ENCODE assay signal across 17 cellular contexts in genomic region chr1:65214340-65215027, GRCh38.
"Had no signal": no experiment of that assay in that cellular context is flagged by ENCODE, and none has a peak within 500 bp of the region (broad histone marks: within the 10 kb centered on the region; RNA-seq: fewer than 3 reads in every experiment).

No MANE protein-coding gene starts in this region.

- H3K4me1 ChIP-seq: left lung, parathyroid adenoma, vagina had no signal

- ATAC-seq: left lung; mucosa of descending colon; naive thymus-derived CD4-positive, alpha-beta T cell; stimulated activated effector memory CD8-positive, alpha-beta T cell treated with anti-CD3 and anti-CD28 coated beads, Interleukin-12 subunit alpha, Interleukin-12 subunit beta, amount 100 ng/mL, for 72 hours; T-cell had no signal

- H3K9me3 Mint-ChIP-seq: naive thymus-derived CD4-positive, alpha-beta T cell; stimulated activated effector memory CD8-positive, alpha-beta T cell treated with anti-CD3 and anti-CD28 coated beads, Interleukin-12 subunit alpha, Interleukin-12 subunit beta, amount 100 ng/mL, for 72 hours; T-cell had no signal

- H3K36me3 ChIP-seq: left lung, vagina had no signal

- H3K27me3 ChIP-seq: left lung, tibial artery, vagina had no signal

- H3K4me3 Mint-ChIP-seq: activated naive CD8-positive, alpha-beta T cell; stimulated activated effector memory CD8-positive, alpha-beta T cell treated with anti-CD3 and anti-CD28 coated beads, Interleukin-12 subunit alpha, Interleukin-12 subunit beta, amount 100 ng/mL, for 72 hours; T-cell had no signal

- H3K27ac Mint-ChIP-seq: activated naive CD8-positive, alpha-beta T cell; stimulated activated effector memory CD8-positive, alpha-beta T cell treated with anti-CD3 and anti-CD28 coated beads, Interleukin-12 subunit alpha, Interleukin-12 subunit beta, amount 100 ng/mL, for 72 hours; T-cell had no signal

- H3K27ac ChIP-seq: left lung, parathyroid adenoma, tibial artery, vagina, VCaP had no signal

- H3K9me3 ChIP-seq: left lung, mucosa of descending colon, tibial artery, vagina had no signal

- H3K4me3 ChIP-seq: left lung, mucosa of descending colon, tibial artery, vagina had no signal

- DNase-seq: activated CD4-positive, alpha-beta T cell treated with anti-CD3 and anti-CD28 coated beads for 4 hours; activated CD8-positive, alpha-beta memory T cell treated with anti-CD3 and anti-CD28 coated beads for 24 hours; activated effector memory CD4-positive, alpha-beta T cell treated with anti-CD3 and anti-CD28 coated beads, Interleukin-2, amount 50 U/mL, for 16 hours; cerebellar nuclear complex; effector memory CD4-positive, alpha-beta T cell; foreskin fibroblast; hippocampal formation; left lung; mucosa of descending colon; naive thymus-derived CD4-positive, alpha-beta T cell; T-cell; tibial artery had no signal

- H3K36me3 Mint-ChIP-seq: activated naive CD8-positive, alpha-beta T cell; T-cell had no signal
